ENCODE assay signal across 1 cellular context in genomic region chr1:31747304-31747703, GRCh38.
TF ChIP-seq lines count a peak whose summit lies in the region.

No MANE protein-coding gene starts in this region.

TF ChIP-seq in GM23338, 12 proteins besides CTCF, POLR2A, EP300 and RAD21 (continued from another document):
- no peak for TF ChIP-seq ZNF462 (CRISPR knock-in tag; IDR thresholded peaks at IDR 0.05)
- TF ChIP-seq STAT1 (IDR thresholded peaks at IDR 0.05; ENCODE audit: unreplicated experiment), result no peak
